ENCODE assay signal across 20 cellular contexts in the genomic region with DNA sequence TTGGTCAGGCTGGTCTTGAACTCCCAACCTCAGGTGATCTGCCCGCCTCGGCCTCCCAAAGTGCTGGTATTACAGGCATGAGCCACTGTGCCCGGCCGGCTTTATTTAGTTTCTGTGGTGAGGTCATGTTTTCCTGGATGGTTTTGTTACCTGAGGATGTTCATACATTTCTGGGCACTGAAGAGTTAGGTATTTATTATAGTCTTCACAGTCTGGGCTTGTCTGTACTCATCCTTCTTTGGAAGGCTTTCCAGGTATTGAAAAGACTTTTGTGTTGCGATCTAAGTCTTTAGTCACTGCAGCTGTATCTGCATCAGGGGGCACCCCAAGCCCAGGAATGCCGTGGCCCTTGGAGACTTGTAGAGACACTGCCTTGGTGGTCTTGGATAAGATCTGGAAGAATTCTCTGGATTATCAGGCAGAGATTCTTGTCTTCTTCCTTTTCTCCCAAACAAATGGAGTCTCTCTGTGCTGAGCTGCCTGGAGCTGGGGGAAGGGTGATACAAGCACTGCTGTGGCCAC. TPM values are rescaled to one million over a fixed set of nuclear protein-coding genes. Genes with fewer than 3 reads are reported as not detected.
DNase-seq lines count a peak whose midpoint lies in the region; ATAC-seq and TF ChIP-seq lines count a peak whose summit lies in the region.
"Had no signal": no experiment of that assay in that cellular context is flagged by ENCODE, and none has a peak within 500 bp of the region (broad histone marks: within the 10 kb centered on the region; RNA-seq: fewer than 3 reads in every experiment).

No MANE protein-coding gene starts in this region.

- no peak overlapping the region for H3K4me2 ChIP-seq in H9 (ENCODE audit: insufficient read depth, insufficient read length, low read length)

- no peaks in the 10 kb centered on the region for H3K9me3 ChIP-seq in H9 (ENCODE audit: control insufficient read depth, low read depth, low read length)
- H3K9me3 ChIP-seq: SJCRH30 had no signal

- no peak overlapping the region for H3K9ac ChIP-seq in H9 (ENCODE audit: extremely low read depth, insufficient read length, low read length)

- H3K27me3 ChIP-seq in H9 (ENCODE audit: insufficient read depth, low read length): no peaks in the 10 kb centered on the region
- no peaks in the 10 kb centered on the region for H3K27me3 ChIP-seq in foreskin keratinocyte
- H3K27me3 ChIP-seq: SJCRH30 had no signal

- ATAC-seq in foreskin keratinocyte: peak; percentile 84
- ATAC-seq in SK-N-SH treated with all-trans-retinoic acid at 6 μM for 48 hours: no peak

- H3K4me1 Mint-ChIP-seq in H9: peaks cover 2 to 7% of the 10 kb centered on the region in 2 experiments; a peak in 1 of 4 replicates
- peaks cover 7% of the 10 kb centered on the region for H3K4me1 Mint-ChIP-seq in MCF 10A (ENCODE audit: insufficient read depth, unreplicated experiment)

- DNase-seq in H9 (no peak), MCF 10A (ENCODE audit: unreplicated experiment) (peak; percentile 45), foreskin keratinocyte (peak; percentile 92 to 98), hippocampal formation (lab: John Stamatoyannopoulos, UW) (no peak), NCI-H510A (lab: John Stamatoyannopoulos, UW) (no peak)
- DNase-seq: CD4-positive, CD25-positive, alpha-beta regulatory T cell; DMS79; KG1; NCI-H1105; NCI-H146; NCI-H2029; NCI-H226; NCI-H524; NCI-H774; NK-92 treated with Interleukin-12 subunit alpha and Interleukin-12 subunit beta, amount 100 ng/mL, for 24 hours; SJCRH30 had no signal

- POLR2A ChIA-PET in MCF 10A (lab: Yijun Ruan, JAX): interaction anchor here (0.9 to 1.6 kb wide), 4 partner anchors 14 to 147 kb away, joined by 3 to 7 read pairs (median 4); partner anchors contain the start of gene TRAPPC6A

- no peak overlapping the region for H3K18ac ChIP-seq in H9 (ENCODE audit: insufficient read length, low read depth, low read length)

- H3K56ac ChIP-seq in H9 (ENCODE audit: insufficient read length, low read depth, low read length): no peak overlapping the region

- BruUV-seq in MCF 10A (replicated peaks; lab: Mats Ljungman, UMichigan): no TSS peak

- H3K79me2 ChIP-seq in H9 (ENCODE audit: insufficient read depth, low read length): no peaks in the 10 kb centered on the region

- no peaks in the 10 kb centered on the region for H3K79me1 ChIP-seq in H9 (ENCODE audit: insufficient read depth, low read depth, low read length, poor library complexity, severe bottlenecking)

- CTCF ChIA-PET in MCF 10A (lab: Yijun Ruan, JAX): interaction anchor here (0.8 to 2.7 kb wide), 5 partner anchors 13 to 608 kb away, joined by 3 to 14 read pairs (median 5); partner anchors contain the start of genes BLOC1S3 and TRAPPC6A

- no peaks in the 10 kb centered on the region for H3K9me3 Mint-ChIP-seq in H9
- no peaks in the 10 kb centered on the region for H3K9me3 Mint-ChIP-seq in MCF 10A (ENCODE audit: unreplicated experiment)

- intact Hi-C loops in MCF 10A (cut with micrococcal nuclease): no loop called here

- H3K4me3 Mint-ChIP-seq in H9 (no peak overlapping the region), MCF 10A (ENCODE audit: unreplicated experiment) (no peak overlapping the region)
- H3K4me3 Mint-ChIP-seq: CD4-positive, CD25-positive, alpha-beta regulatory T cell had no signal

- no peaks in the 10 kb centered on the region for H4K20me1 ChIP-seq in H9 (ENCODE audit: control insufficient read depth, insufficient read depth, insufficient read length)

- H3K36me3 Mint-ChIP-seq in H9 (ENCODE audit: insufficient read depth in 1 of 3, low read depth in 3 of 3) (no peaks in the 10 kb centered on the region), MCF 10A (ENCODE audit: insufficient read depth, unreplicated experiment) (no peaks in the 10 kb centered on the region)
- H3K36me3 Mint-ChIP-seq: CD4-positive, CD25-positive, alpha-beta regulatory T cell had no signal

- H2BK120ac ChIP-seq in H9 (ENCODE audit: low read depth, low read length, poor library complexity, severe bottlenecking): no peak overlapping the region

- H3K14ac ChIP-seq in H9 (ENCODE audit: insufficient read depth, low read length): no peak overlapping the region

- no peak overlapping the region for H2BK15ac ChIP-seq in H9 (ENCODE audit: low read depth, low read length)

- H3K4me1 ChIP-seq in H9 (ENCODE audit: insufficient read depth, low read length): no peaks in the 10 kb centered on the region
- peaks cover 7% of the 10 kb centered on the region for H3K4me1 ChIP-seq in foreskin keratinocyte
- H3K4me1 ChIP-seq: HAP-1, SJCRH30 had no signal

- no peak overlapping the region for H4K91ac ChIP-seq in H9 (ENCODE audit: insufficient read length, low read depth, low read length)

- no peak overlapping the region for H2AK5ac ChIP-seq in H9 (ENCODE audit: insufficient read length, low read length)

- H3K27ac ChIP-seq in H9 (ENCODE audit: insufficient read length, low read depth, low read length) (no peak overlapping the region), foreskin keratinocyte (peak overlapping the region; percentile 37)
- H3K27ac ChIP-seq: SJCRH30 had no signal

- no peak overlapping the region for H2AFZ ChIP-seq in H9 (ENCODE audit: low read length)

- no peak overlapping the region for H4K8ac ChIP-seq in H9 (replicated peaks; ENCODE audit: insufficient read length, low read depth, low read length)

- no peak overlapping the region for H2BK20ac ChIP-seq in H9 (ENCODE audit: low read depth, low read length, poor library complexity, severe bottlenecking)

- H3K27me3 Mint-ChIP-seq in H9 (ENCODE audit: low read depth): peaks cover 19% of the 10 kb centered on the region
- no peaks in the 10 kb centered on the region for H3K27me3 Mint-ChIP-seq in MCF 10A (ENCODE audit: insufficient read depth, unreplicated experiment)

- no peak overlapping the region for H2BK5ac ChIP-seq in H9 (ENCODE audit: insufficient read length, low read length)

- TF ChIP-seq CTCF in H9 (conservative IDR thresholded peaks at IDR 0.05) (peak; percentile 18; the same call in 1 of the 3 replicates), MCF 10A (IDR thresholded peaks at IDR 0.05; ENCODE audit: unreplicated experiment) (no peak), foreskin keratinocyte (conservative IDR thresholded peaks at IDR 0.05) (peak; percentile 98)

- H2BK12ac ChIP-seq in H9 (ENCODE audit: insufficient read length, low read depth, low read length): no peak overlapping the region

- no CpG with 5 or more reads among the region's 6 CpGs for WGBS in H9 (ENCODE audit: extremely low coverage, insufficient read length, low lambda C conversion rate)

- H3K23me2 ChIP-seq in H9 (ENCODE audit: insufficient read length, low read depth, low read length, poor library complexity, severe bottlenecking): no peaks in the 10 kb centered on the region

- H3T11ph ChIP-seq in H9 (ENCODE audit: low read length): no peak overlapping the region

- no peak overlapping the region for H3K4ac ChIP-seq in H9 (ENCODE audit: low read depth, low read length)

- H4K5ac ChIP-seq in H9 (ENCODE audit: insufficient read length, low read depth, low read length): no peak overlapping the region

- H3K27ac Mint-ChIP-seq in H9: no peak overlapping the region
- H3K27ac Mint-ChIP-seq in MCF 10A (ENCODE audit: low read depth, unreplicated experiment): no peak overlapping the region
- H3K27ac Mint-ChIP-seq: CD4-positive, CD25-positive, alpha-beta regulatory T cell had no signal

- H3K23ac ChIP-seq in H9 (ENCODE audit: insufficient read length, low read depth, low read length): no peak overlapping the region

TF ChIP-seq in SK-N-SH treated with all-trans-retinoic acid at 6 μM for 48 hours, 23 proteins besides CTCF, POLR2A, EP300 and RAD21 (continues in another document):
- TF ChIP-seq, protein P1, sequence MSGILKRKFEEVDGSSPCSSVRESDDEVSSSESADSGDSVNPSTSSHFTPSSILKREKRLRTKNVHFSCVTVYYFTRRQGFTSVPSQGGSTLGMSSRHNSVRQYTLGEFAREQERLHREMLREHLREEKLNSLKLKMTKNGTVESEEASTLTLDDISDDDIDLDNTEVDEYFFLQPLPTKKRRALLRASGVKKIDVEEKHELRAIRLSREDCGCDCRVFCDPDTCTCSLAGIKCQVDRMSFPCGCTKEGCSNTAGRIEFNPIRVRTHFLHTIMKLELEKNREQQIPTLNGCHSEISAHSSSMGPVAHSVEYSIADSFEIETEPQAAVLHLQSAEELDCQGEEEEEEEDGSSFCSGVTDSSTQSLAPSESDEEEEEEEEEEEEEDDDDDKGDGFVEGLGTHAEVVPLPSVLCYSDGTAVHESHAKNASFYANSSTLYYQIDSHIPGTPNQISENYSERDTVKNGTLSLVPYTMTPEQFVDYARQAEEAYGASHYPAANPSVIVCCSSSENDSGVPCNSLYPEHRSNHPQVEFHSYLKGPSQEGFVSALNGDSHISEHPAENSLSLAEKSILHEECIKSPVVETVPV (CRISPR knock-in tag; IDR thresholded peaks at IDR 0.05): no peak
- TF ChIP-seq ZFP3 (CRISPR knock-in tag; IDR thresholded peaks at IDR 0.05) (no peak), ZNF70 (CRISPR knock-in tag; IDR thresholded peaks at IDR 0.05) (no peak), CREB5 (CRISPR knock-in tag; IDR thresholded peaks at IDR 0.05; ENCODE audit: low read depth) (no peak), GLIS3 (CRISPR knock-in tag; IDR thresholded peaks at IDR 0.05) (no peak), ZNF565 (CRISPR knock-in tag; conservative IDR thresholded peaks at IDR 0.05; ENCODE audit: low read depth) (no peak)

RNA-seq across cellular contexts. Expression of gene BLOC1S3, which starts 12.8 kb away (rescaled TPM):
- 9.2 and 12.2 TPM in 2 replicates for total RNA-seq in H9 (2021)
- total RNA-seq in MCF 10A (2022): 14.0 and 18.1 TPM in 2 replicates
- total RNA-seq in foreskin keratinocyte: 5.7 and 6.6 TPM in 2 replicates
- polyA plus RNA-seq in foreskin keratinocyte: 7.4 and 8.8 TPM in 2 replicates

RNA-seq across cellular contexts. Expression of gene TRAPPC6A, which starts 13.3 kb away (rescaled TPM):
- total RNA-seq in H9 (2021) (57.8 and 59.9 TPM in 2 replicates), MCF 10A (2022) (14.4 and 16.1 TPM in 2 replicates), foreskin keratinocyte (3.8 and 4.6 TPM in 2 replicates)
- 6.9 and 7.8 TPM in 2 replicates for polyA plus RNA-seq in foreskin keratinocyte

RNA-seq across cellular contexts. Expression of gene NKPD1, which starts 30.6 kb away (rescaled TPM):
- total RNA-seq in H9 (2021) (0.17 and 0.46 TPM in 2 replicates), MCF 10A (2022) (0.09 and 0.22 TPM in 2 replicates), foreskin keratinocyte (0.04 and 0.07 TPM in 2 replicates)
- 0.03 TPM in 2 replicates for polyA plus RNA-seq in foreskin keratinocyte
- total RNA-seq: HT1080, SJCRH30 had no signal

RNA-seq across cellular contexts. Expression of gene EXOC3L2, which starts 53.8 kb away (rescaled TPM):
- 0.61 TPM in 2 replicates for total RNA-seq in H9 (2021)
- total RNA-seq in MCF 10A (2022): not detected in 2 replicates
- total RNA-seq in foreskin keratinocyte: 0.27 and 0.60 TPM in 2 replicates
- 0.37 and 0.41 TPM in 2 replicates for polyA plus RNA-seq in foreskin keratinocyte
- total RNA-seq: A673; CD4-positive, CD25-positive, alpha-beta regulatory T cell; SJCRH30 had no signal
- polyA plus RNA-seq: CD4-positive, CD25-positive, alpha-beta regulatory T cell had no signal

RNA-seq across cellular contexts. Expression of gene MARK4, which starts 59.7 kb away (rescaled TPM):
- total RNA-seq in H9 (2021) (44.7 and 46.8 TPM in 2 replicates), MCF 10A (2022) (22.4 and 24.2 TPM in 2 replicates), foreskin keratinocyte (16.6 and 17.5 TPM in 2 replicates)
- 18.5 and 20.8 TPM in 2 replicates for polyA plus RNA-seq in foreskin keratinocyte

Comparison
In these comparisons a context has a peak if more than half of its experiments do, and no peak if none do; other contexts are left out.
1. DNase-seq: peak in MCF 10A (single experiment) and foreskin keratinocyte (2 of 2); none in H9 (single experiment), hippocampal formation (0 of 2) and NCI-H510A (single experiment).